Comparison of ENCODE assay signal across 11 cellular contexts in genomic region chr2:98027535-98027934, GRCh38. TPM values are rescaled to one million over a fixed set of nuclear protein-coding genes. Genes with fewer than 3 reads are reported as not detected.
A peak's percentile ranks its signal among the peaks of the same experiment; 100 is the strongest.
DNase-seq lines count a peak whose midpoint lies in the region; ATAC-seq and TF ChIP-seq lines count a peak whose summit lies in the region.
"Had no signal": no experiment of that assay in that cellular context is flagged by ENCODE, and none has a peak within 500 bp of the region (broad histone marks: within the 10 kb centered on the region; RNA-seq: fewer than 3 reads in every experiment).

No MANE protein-coding gene starts in this region.

- no peak overlapping the region for H2AFZ ChIP-seq in MM.1S (ENCODE audit: low read length)

- peaks cover 12% of the 10 kb centered on the region for H3F3A ChIP-seq in MM.1S (ENCODE audit: insufficient read depth, low read length)

- no peaks in the 10 kb centered on the region for H3K27me3 ChIP-seq in MM.1S (replicated peaks; ENCODE audit: insufficient read depth, low read length)
- H3K27me3 ChIP-seq: ascending aorta, gastrocnemius medialis had no signal

- H3K27me3 Mint-ChIP-seq in activated CD8-positive, alpha-beta memory T cell treated with anti-CD3 and anti-CD28 coated beads, Interleukin-2, amount 10 ng/mL, durations not matched to agents 7 days and 5 days: peaks cover 7% of the 10 kb centered on the region
- H3K27me3 Mint-ChIP-seq in stimulated activated naive CD8-positive, alpha-beta T cell treated with anti-CD3 and anti-CD28 coated beads, Interleukin-15, amount 100 ng/mL, for 72 hours: peaks cover 18% of the 10 kb centered on the region
- H3K27me3 Mint-ChIP-seq in endothelial cell (ENCODE audit: unreplicated experiment): peaks cover 3% of the 10 kb centered on the region

- no peaks in the 10 kb centered on the region for H3K36me3 ChIP-seq in MM.1S (replicated peaks; ENCODE audit: insufficient read depth, low read length)
- H3K36me3 ChIP-seq: ascending aorta, gastrocnemius medialis had no signal

- no peaks in the 10 kb centered on the region for H3K9me2 ChIP-seq in MM.1S (replicated peaks; ENCODE audit: insufficient read depth, low read length)

- peak overlapping the region; percentile 0 for H3K4me3 Mint-ChIP-seq in activated CD8-positive, alpha-beta memory T cell treated with anti-CD3 and anti-CD28 coated beads, Interleukin-2, amount 10 ng/mL, durations not matched to agents 7 days and 5 days
- H3K4me3 Mint-ChIP-seq in stimulated activated naive CD8-positive, alpha-beta T cell treated with anti-CD3 and anti-CD28 coated beads, Interleukin-15, amount 100 ng/mL, for 72 hours: peak overlapping the region; percentile 64 to 68
- no peak overlapping the region for H3K4me3 Mint-ChIP-seq in endothelial cell (ENCODE audit: unreplicated experiment)
- H3K4me3 Mint-ChIP-seq: neural crest cell had no signal

- peak; percentile 39 for DNase-seq in activated CD8-positive, alpha-beta memory T cell treated with anti-CD3 and anti-CD28 coated beads, Interleukin-2, amount 10 ng/mL, durations not matched to agents 7 days and 5 days
- DNase-seq in activated CD8-positive, alpha-beta memory T cell treated with anti-CD3 and anti-CD28 coated beads for 24 hours: no peak
- DNase-seq in MM.1S (no peak), endothelial cell (ENCODE audit: low spot score) (no peak), occipital lobe (lab: John Stamatoyannopoulos, UW) (no peak), DMS53 (lab: John Stamatoyannopoulos, UW) (no peak)
- DNase-seq in stimulated activated naive CD8-positive, alpha-beta T cell treated with anti-CD3 and anti-CD28 coated beads, Interleukin-15, amount 100 ng/mL, for 72 hours: no peak
- DNase-seq: gastrocnemius medialis had no signal

- peaks cover 28% of the 10 kb centered on the region for H3K4me1 Mint-ChIP-seq in activated CD8-positive, alpha-beta memory T cell treated with anti-CD3 and anti-CD28 coated beads, Interleukin-2, amount 10 ng/mL, durations not matched to agents 7 days and 5 days
- peaks cover 28% of the 10 kb centered on the region for H3K4me1 Mint-ChIP-seq in stimulated activated naive CD8-positive, alpha-beta T cell treated with anti-CD3 and anti-CD28 coated beads, Interleukin-15, amount 100 ng/mL, for 72 hours
- H3K4me1 Mint-ChIP-seq in endothelial cell (ENCODE audit: unreplicated experiment): peaks cover 1% of the 10 kb centered on the region

- H3K4me3 ChIP-seq in MM.1S (ENCODE audit: low read length): no peak overlapping the region
- H3K4me3 ChIP-seq: ascending aorta, gastrocnemius medialis had no signal

- peak overlapping the region; percentile 30; the same call in 1 of the 2 replicates for H3K4me2 ChIP-seq in MM.1S (ENCODE audit: low read depth, low read length)

- no peaks in the 10 kb centered on the region for H3K36me3 Mint-ChIP-seq in activated CD8-positive, alpha-beta memory T cell treated with anti-CD3 and anti-CD28 coated beads, Interleukin-2, amount 10 ng/mL, durations not matched to agents 7 days and 5 days
- peaks cover 2% of the 10 kb centered on the region for H3K36me3 Mint-ChIP-seq in endothelial cell (ENCODE audit: low read depth, unreplicated experiment)

- no peak overlapping the region for H3K27ac ChIP-seq in MM.1S (ENCODE audit: low read length)
- H3K27ac ChIP-seq: ascending aorta had no signal

- no peaks in the 10 kb centered on the region for H3K79me2 ChIP-seq in MM.1S (ENCODE audit: low read length)

- CTCF ChIA-PET in activated CD8-positive, alpha-beta memory T cell treated with anti-CD3 and anti-CD28 coated beads, Interleukin-2, amount 10 ng/mL, durations not matched to agents 7 days and 5 days (lab: Charles Lee): interaction anchor here (0.8 to 2.1 kb wide), 2 partner anchors 18 to 221 kb away, joined by 3 to 6 read pairs; no protein-coding TSS in a partner anchor

- H3K9me3 Mint-ChIP-seq in activated CD8-positive, alpha-beta memory T cell treated with anti-CD3 and anti-CD28 coated beads, Interleukin-2, amount 10 ng/mL, durations not matched to agents 7 days and 5 days (ENCODE audit: low read depth): no peaks in the 10 kb centered on the region
- no peaks in the 10 kb centered on the region for H3K9me3 Mint-ChIP-seq in stimulated activated naive CD8-positive, alpha-beta T cell treated with anti-CD3 and anti-CD28 coated beads, Interleukin-15, amount 100 ng/mL, for 72 hours
- H3K9me3 Mint-ChIP-seq in endothelial cell (ENCODE audit: unreplicated experiment): no peaks in the 10 kb centered on the region

- H3K9ac ChIP-seq in MM.1S (ENCODE audit: low read length): no peak overlapping the region

- H3K27ac Mint-ChIP-seq in activated CD8-positive, alpha-beta memory T cell treated with anti-CD3 and anti-CD28 coated beads, Interleukin-2, amount 10 ng/mL, durations not matched to agents 7 days and 5 days: no peak overlapping the region
- peak overlapping the region in 1 of 2 donors; percentile 10 for H3K27ac Mint-ChIP-seq in stimulated activated naive CD8-positive, alpha-beta T cell treated with anti-CD3 and anti-CD28 coated beads, Interleukin-15, amount 100 ng/mL, for 72 hours
- no peak overlapping the region for H3K27ac Mint-ChIP-seq in endothelial cell (ENCODE audit: unreplicated experiment)

- no peak for TF ChIP-seq CTCF in MM.1S (IDR thresholded peaks at IDR 0.05; ENCODE audit: low read length)
- no peak for TF ChIP-seq CTCF in endothelial cell (IDR thresholded peaks at IDR 0.05; ENCODE audit: unreplicated experiment)

- no peaks in the 10 kb centered on the region for H4K20me1 ChIP-seq in MM.1S (ENCODE audit: insufficient read depth, low read length)

- no peak for ATAC-seq in activated CD8-positive, alpha-beta memory T cell treated with anti-CD3 and anti-CD28 coated beads, Interleukin-2, amount 10 ng/mL, durations not matched to agents 7 days and 5 days
- peak; percentile 43 for ATAC-seq in HG02852 (IDR thresholded peaks at IDR 0.05; ENCODE audit: unreplicated experiment)
- no peak for ATAC-seq in stimulated activated naive CD8-positive, alpha-beta T cell treated with anti-CD3 and anti-CD28 coated beads, Interleukin-15, amount 100 ng/mL, for 72 hours

- H3K9me3 ChIP-seq in MM.1S (replicated peaks; ENCODE audit: insufficient read depth, low read length): no peaks in the 10 kb centered on the region
- H3K9me3 ChIP-seq: ascending aorta, gastrocnemius medialis had no signal

- H3K4me1 ChIP-seq in MM.1S (ENCODE audit: low read length): peaks cover 20% of the 10 kb centered on the region
- H3K4me1 ChIP-seq: ascending aorta had no signal

RNA-seq across cellular contexts. Expression of gene TMEM131, which starts 31.8 kb away (rescaled TPM):
- 10 to 100 TPM; 31.2 to 33.4 TPM for total RNA-seq in activated CD8-positive, alpha-beta memory T cell treated with anti-CD3 and anti-CD28 coated beads, Interleukin-2, amount 10 ng/mL, durations not matched to agents 7 days and 5 days
- total RNA-seq in endothelial cell (ENCODE audit: unreplicated experiment) (31.7 TPM), occipital lobe (42.9 TPM)

RNA-seq across cellular contexts. Expression of gene VWA3B, which starts 59.4 kb away (rescaled TPM):
- not detected for total RNA-seq in activated CD8-positive, alpha-beta memory T cell treated with anti-CD3 and anti-CD28 coated beads, Interleukin-2, amount 10 ng/mL, durations not matched to agents 7 days and 5 days
- total RNA-seq in endothelial cell (ENCODE audit: unreplicated experiment): not detected
- 0.31 TPM for total RNA-seq in occipital lobe
- total RNA-seq: ascending aorta, gastrocnemius medialis, neural crest cell had no signal
